Comparison of ENCODE assay signal across 11 cellular contexts in the genomic region with DNA sequence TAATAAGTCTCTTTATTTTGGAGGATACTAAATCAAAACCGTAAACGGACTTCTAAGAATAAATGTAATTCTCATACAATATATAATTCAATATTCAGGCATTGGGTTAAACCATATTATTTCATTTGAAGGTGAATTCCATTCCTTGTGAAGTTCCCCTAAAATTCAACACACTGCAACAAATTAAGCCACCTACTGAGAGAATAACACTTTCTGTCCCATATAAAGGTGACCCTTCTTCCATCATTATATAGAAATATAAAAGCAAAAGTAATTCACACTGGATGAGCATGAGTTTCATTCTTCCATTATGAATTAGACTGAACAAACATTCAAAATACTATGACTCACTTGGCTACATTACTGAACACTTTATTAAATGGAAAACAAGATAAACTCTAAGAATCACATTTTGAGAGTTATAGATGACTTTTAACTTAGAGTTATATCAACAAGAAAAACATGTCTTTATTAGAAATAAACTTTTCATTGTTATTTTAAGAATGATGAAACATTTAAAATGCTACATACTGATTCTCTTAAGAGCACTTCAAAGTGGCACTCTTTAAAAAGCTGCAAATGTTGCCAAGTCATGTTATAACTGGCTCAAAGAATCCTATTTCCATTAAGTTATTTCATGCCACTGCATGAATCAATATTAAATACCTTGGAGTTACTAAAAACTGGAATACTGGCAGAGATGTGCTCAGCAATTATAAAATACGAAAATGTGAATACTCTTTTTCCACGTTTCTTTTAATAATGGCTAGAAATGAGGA. TPM values are rescaled to one million over a fixed set of nuclear protein-coding genes. Genes with fewer than 3 reads are reported as not detected.
DNase-seq lines count a peak whose midpoint lies in the region; TF ChIP-seq lines count a peak whose summit lies in the region.
"Had no signal": no experiment of that assay in that cellular context is flagged by ENCODE, and none has a peak within 500 bp of the region (broad histone marks: within the 10 kb centered on the region; RNA-seq: fewer than 3 reads in every experiment).

No MANE protein-coding gene starts in this region.

- no peak overlapping the region for H3K4me3 ChIP-seq in BLaER1
- H3K4me3 ChIP-seq in Loucy (ENCODE audit: low read length, poor library complexity, severe bottlenecking) = peak overlapping the region; percentile 98
- peak overlapping the region; percentile 32 for H3K4me3 ChIP-seq in choroid plexus epithelial cell (ENCODE audit: low read depth, low read length)
- peak overlapping the region; percentile 79 for H3K4me3 ChIP-seq in mesodermal cell (ENCODE audit: extremely low read depth, insufficient read depth, low read length, poor library complexity, severe bottlenecking)
- H3K4me3 ChIP-seq in mesendoderm (ENCODE audit: low read length) = no peak overlapping the region

- no peak overlapping the region for H2AFZ ChIP-seq in Loucy (ENCODE audit: low read length)

- H3K27ac ChIP-seq in BLaER1 (no peak overlapping the region), mesodermal cell (ENCODE audit: low read depth, low read length, severe bottlenecking) (no peak overlapping the region), mesendoderm (ENCODE audit: low read depth, low read length) (no peak overlapping the region)

- no peaks in the 10 kb centered on the region for H3K79me1 ChIP-seq in mesendoderm (ENCODE audit: low read length)

- H3K4ac ChIP-seq in mesendoderm (ENCODE audit: low read depth, low read length) = no peak overlapping the region

- no peak overlapping the region for H2BK15ac ChIP-seq in mesendoderm (replicated peaks; ENCODE audit: low read depth)

- no peak overlapping the region for H2AK5ac ChIP-seq in mesendoderm (ENCODE audit: low read length)

- H3F3A ChIP-seq in Loucy (ENCODE audit: low read depth) = no peaks in the 10 kb centered on the region

- peaks cover 14% of the 10 kb centered on the region for H3K9me3 ChIP-seq in BLaER1
- 0 out of 2 replicates have a peak, but pooled peaks cover 4% of the 10 kb centered on the region for H3K9me3 ChIP-seq in Loucy (ENCODE audit: insufficient read depth, low read depth, low read length)
- no peaks in the 10 kb centered on the region for H3K9me3 ChIP-seq in mesodermal cell (ENCODE audit: control insufficient read depth, low read length)

- TF ChIP-seq CTCF in Loucy (conservative IDR thresholded peaks at IDR 0.05; ENCODE audit: low read length) = no peak
- TF ChIP-seq CTCF in choroid plexus epithelial cell (conservative IDR thresholded peaks at IDR 0.05; ENCODE audit: low read depth, low read length) = no peak

- H3K18ac ChIP-seq in mesendoderm (ENCODE audit: low read length) = no peak overlapping the region

- no peak overlapping the region for H2BK120ac ChIP-seq in mesendoderm (ENCODE audit: low read depth, low read length)

- H3K56ac ChIP-seq in mesendoderm (ENCODE audit: low read length) = no peak overlapping the region

- DNase-seq in choroid plexus epithelial cell (ENCODE audit: low read depth) = peak; percentile 10
- DNase-seq in mesendoderm = no peak
- DNase-seq in effector CD8-positive, alpha-beta T cell (lab: John Stamatoyannopoulos, UW) = no peak
- no peak for DNase-seq in activated gamma-delta T cell treated with Interleukin-2 at 50 U/mL for 16 hours
- DNase-seq in stimulated activated CD4-positive, alpha-beta T cell treated with anti-CD3 and anti-CD28 coated beads, Interleukin-1b, Interleukin-23, amount 100 ng/mL, for 48 hours = no peak
- DNase-seq: islet precursor cell; NCI-H146; stimulated activated CD4-positive, alpha-beta T cell treated with anti-CD3 and anti-CD28 coated beads, Interleukin-15, amount 100 ng/mL, for 24 hours had no signal

- H3K27me3 ChIP-seq in BLaER1 (peaks cover 33% of the 10 kb centered on the region), Loucy (ENCODE audit: insufficient read depth, low read length, poor library complexity, severe bottlenecking) (no peaks in the 10 kb centered on the region), mesendoderm (ENCODE audit: insufficient read depth, low read length, poor library complexity) (peaks cover 4% of the 10 kb centered on the region)

- no peaks in the 10 kb centered on the region for H3K9me2 ChIP-seq in Loucy (replicated peaks; ENCODE audit: low read depth, low read length)

- H3K36me3 ChIP-seq in BLaER1 (peaks cover 5% of the 10 kb centered on the region; the same call in 1 of the 2 replicates), Loucy (ENCODE audit: insufficient read depth, low read length) (no peaks in the 10 kb centered on the region), mesodermal cell (ENCODE audit: control insufficient read depth, insufficient read depth, low read length) (peaks cover 4% of the 10 kb centered on the region), mesendoderm (ENCODE audit: control insufficient read depth, insufficient read depth, low read length) (no peaks in the 10 kb centered on the region)

- H2BK5ac ChIP-seq in mesendoderm (ENCODE audit: low read length) = no peak overlapping the region

- H4K20me1 ChIP-seq in BLaER1 = peaks cover 28% of the 10 kb centered on the region
- H4K20me1 ChIP-seq in Loucy (ENCODE audit: insufficient read depth, low read length, poor library complexity, severe bottlenecking) = peaks cover 33% of the 10 kb centered on the region

- H4K8ac ChIP-seq in mesendoderm (ENCODE audit: low read depth, low read length) = no peak overlapping the region

- H3K4me2 ChIP-seq in BLaER1 (peak overlapping the region; percentile 95), Loucy (ENCODE audit: low read depth, low read length, poor library complexity, severe bottlenecking) (peak overlapping the region; percentile 73), mesendoderm (ENCODE audit: low read length) (no peak overlapping the region)

- no peak overlapping the region for H3K23ac ChIP-seq in mesendoderm (ENCODE audit: low read length)

- no CpG with 5 or more reads among the region's 4 CpGs for WGBS in mesodermal cell (ENCODE audit: insufficient coverage in 2 of 2), 2 experiments
- WGBS in mesendoderm (ENCODE audit: extremely low coverage, insufficient coverage, low lambda C conversion rate) = no CpG with 5 or more reads among the region's 4 CpGs

- H3K79me2 ChIP-seq in Loucy (ENCODE audit: insufficient read depth, low read length) (peaks cover 73% of the 10 kb centered on the region), mesendoderm (ENCODE audit: control insufficient read depth, insufficient read depth, low read length) (no peaks in the 10 kb centered on the region)

- H4K5ac ChIP-seq in mesendoderm (ENCODE audit: low read length) = no peak overlapping the region

- H3K4me1 ChIP-seq in BLaER1 (peaks cover 32% of the 10 kb centered on the region), Loucy (ENCODE audit: insufficient read depth, low read length, poor library complexity, severe bottlenecking) (peaks cover 59% of the 10 kb centered on the region), mesodermal cell (ENCODE audit: control insufficient read depth, insufficient read depth, low read length, poor library complexity, severe bottlenecking) (peaks cover 10% of the 10 kb centered on the region), mesendoderm (ENCODE audit: control insufficient read depth, low read depth, low read length) (no peaks in the 10 kb centered on the region)

- H3K9ac ChIP-seq in BLaER1 (no peak overlapping the region), Loucy (ENCODE audit: low read depth, low read length, poor library complexity, severe bottlenecking) (peak overlapping the region; percentile 82), mesendoderm (ENCODE audit: low read length) (no peak overlapping the region)

RNA-seq across cellular contexts. Expression of gene SESN3, which starts 2.7 kb away (rescaled TPM):
- polyA plus RNA-seq in mesodermal cell (2013, experiment 1 of 2) = 38.5 TPM
- polyA plus RNA-seq in mesodermal cell (2013, experiment 2 of 2) = 41.4 TPM
- 1.5 TPM for polyA plus RNA-seq in mesendoderm (2013, experiment 1 of 2)
- polyA plus RNA-seq in mesendoderm (2013, experiment 2 of 2) = 1.5 TPM

Comparison
In these comparisons a context has a peak if more than half of its experiments do, and no peak if none do; other contexts are left out.
1. H3K4me3 ChIP-seq: peak in Loucy (single experiment), choroid plexus epithelial cell (single experiment) and mesodermal cell (single experiment); none in BLaER1 (single experiment) and mesendoderm (single experiment).